ENCODE assay signal across 25 cellular contexts in genomic region chr13:109159650-109160309, GRCh38.
DNase-seq lines count a peak whose midpoint lies in the region; ATAC-seq, FAIRE-seq and TF ChIP-seq lines count a peak whose summit lies in the region.
"Had no signal": no experiment of that assay in that cellular context is flagged by ENCODE, and none has a peak within 500 bp of the region (broad histone marks: within the 10 kb centered on the region; RNA-seq: fewer than 3 reads in every experiment).

No MANE protein-coding gene starts in this region.

- POLR2A ChIA-PET in SK-N-SH (lab: Yijun Ruan, JAX), result no interaction called here
- POLR2A ChIA-PET in OCI-LY7 (lab: Charles Lee), result no interaction called here
- POLR2A ChIA-PET in H1 (lab: Charles Lee; ENCODE audit: partially characterized antibody), result no interaction called here

- intact Hi-C loops in OCI-LY7 (cut with micrococcal nuclease; ENCODE audit: unreplicated experiment) (loop anchor here (10.0 kb wide), 2 partner anchors 945 to 1555 kb away; partner anchors contain the start of genes ABHD13, ING1 and LIG4), psoas muscle (cut with DNase I) (loop anchor here in 1 of 2 donors (5.0 kb wide), 1 partner anchor 708 kb away; no protein-coding TSS in a partner anchor)

- H3K4ac ChIP-seq in H1 (replicated peaks; ENCODE audit: insufficient read length, low read depth, low read length) (no peak overlapping the region), trophoblast cell (ENCODE audit: low read depth, low read length) (no peak overlapping the region)

- H2BK12ac ChIP-seq in H1 (ENCODE audit: low read depth, low read length) (0 out of 2 replicates have a peak overlapping the region, but pooled peaks have one; percentile 3), trophoblast cell (ENCODE audit: low read length) (no peak overlapping the region)

- H3K27me3 ChIP-seq in SK-N-SH (ENCODE audit: insufficient read depth) (no peaks in the 10 kb centered on the region), H1 (replicated peaks in 1 of 4; ENCODE audit: control insufficient read depth in 3 of 4, extremely low read depth in 1 of 4, insufficient read depth in 3 of 4, low read length in 3 of 4) (no peaks in the 10 kb centered on the region), psoas muscle (ENCODE audit: insufficient read depth in 3 of 3, low read length in 2 of 3) (no peaks in the 10 kb centered on the region), trophoblast cell (ENCODE audit: insufficient read depth, low read length) (no peaks in the 10 kb centered on the region)
- H3K27me3 ChIP-seq: thyroid gland had no signal

- H3K79me1 ChIP-seq in H1 (ENCODE audit: low read depth, low read length) (no peaks in the 10 kb centered on the region), trophoblast cell (ENCODE audit: low read length) (peaks cover 14% of the 10 kb centered on the region)

- no peak overlapping the region for H2AFZ ChIP-seq in SK-N-SH (ENCODE audit: low read depth)
- H2AFZ ChIP-seq in OCI-LY7 (ENCODE audit: low read length), result peak overlapping the region; percentile 69
- no peak overlapping the region for H2AFZ ChIP-seq in H1 (ENCODE audit: low read length)
- no peak overlapping the region for H2AFZ ChIP-seq in trophoblast cell (ENCODE audit: insufficient read depth, low read length, poor library complexity)

- peaks cover 21% of the 10 kb centered on the region for H3F3A ChIP-seq in SK-N-SH (replicated peaks; ENCODE audit: insufficient read depth)

- no peak overlapping the region for H4K8ac ChIP-seq in H1 (ENCODE audit: extremely low read depth, insufficient read depth, low read length)
- no peak overlapping the region for H4K8ac ChIP-seq in trophoblast cell (ENCODE audit: low read depth, low read length)

- no peak overlapping the region for H2BK15ac ChIP-seq in H1 (ENCODE audit: low read length)

- no TSS peak for BruUV-seq in OCI-LY7 (replicated peaks; lab: Mats Ljungman, UMichigan)

- H4K5ac ChIP-seq in H1 (ENCODE audit: insufficient read length, low read depth, low read length), result no peak overlapping the region

- H4K20me1 ChIP-seq in SK-N-SH (ENCODE audit: insufficient read depth) (no peaks in the 10 kb centered on the region), OCI-LY7 (ENCODE audit: insufficient read depth, low read length) (no peaks in the 10 kb centered on the region), H1 (replicated peaks in 1 of 2; ENCODE audit: control insufficient read depth in 1 of 2, insufficient read depth in 2 of 2, low read length in 2 of 2) (no peaks in the 10 kb centered on the region)

- ATAC-seq in SK-N-SH treated with all-trans-retinoic acid at 6 μM for 48 hours (no peak), psoas muscle (peak in 3 of 4 donors; percentile 23 to 40 (median 37)), GM19467 (IDR thresholded peaks at IDR 0.05; ENCODE audit: unreplicated experiment) (no peak)
- ATAC-seq: activated T-cell treated with anti-CD3 and anti-CD28 coated beads, Interleukin-2, amount 50 U/mL, for 4 hours; naive thymus-derived CD8-positive, alpha-beta T cell had no signal

- H3K4me3 ChIP-seq in SK-N-SH (ENCODE audit: low read depth in 2 of 2, low read length in 1 of 2), result no peak overlapping the region
- H3K4me3 ChIP-seq in OCI-LY7 (ENCODE audit: low read depth, low read length, poor library complexity, severe bottlenecking), result peak overlapping the region; percentile 25
- H3K4me3 ChIP-seq in H1 (ENCODE audit: extremely low read depth in 1 of 4, insufficient read depth in 2 of 4, low read depth in 3 of 4, low read length in 4 of 4), result no peak overlapping the region
- no peak overlapping the region for H3K4me3 ChIP-seq in psoas muscle
- H3K4me3 ChIP-seq in trophoblast cell (ENCODE audit: low read depth, low read length), result no peak overlapping the region
- H3K4me3 ChIP-seq: stomach, thyroid gland had no signal

- H3K9ac ChIP-seq in SK-N-SH (no peak overlapping the region), H1 (replicated peaks in 1 of 4; ENCODE audit: extremely low read depth in 1 of 4, low read depth in 3 of 4, low read length in 3 of 4) (no peak overlapping the region), trophoblast cell (ENCODE audit: low read length) (no peak overlapping the region)

- DNase-seq in SK-N-SH (peak; percentile 35), OCI-LY7 (ENCODE audit: low spot score) (peak; percentile 34), H1 (ENCODE audit: low read depth in 1 of 2, low spot score in 2 of 2) (no peak), psoas muscle (no peak), trophoblast cell (no peak), NCI-H1417 treated with DMSO at 0.1 percent for 48 hours (lab: John Stamatoyannopoulos, UW) (no peak)
- DNase-seq: 8988T; activated CD4-positive, alpha-beta T cell treated with anti-CD3 and anti-CD28 coated beads, Interleukin-2, amount 10 ng/mL, durations not matched to agents 7 days and 5 days; activated T-cell treated with anti-CD3 and anti-CD28 coated beads, Interleukin-2, amount 50 U/mL, for 4 hours; CD8-positive, alpha-beta memory T cell; DMS153; glutamatergic neuron; islet precursor cell; naive thymus-derived CD8-positive, alpha-beta T cell; NCI-H1092 treated with DMSO at 0.1 percent for 48 hours; NCI-H1930; NCI-H524 treated with DMSO at 0.1 percent for 48 hours; NK-92 treated with Interleukin-12 subunit alpha and Interleukin-12 subunit beta, amount 100 ng/mL, for 24 hours; stomach; thyroid gland had no signal

- no peaks in the 10 kb centered on the region for H3K9me2 ChIP-seq in SK-N-SH
- H3K9me2 ChIP-seq in OCI-LY7 (ENCODE audit: insufficient read depth, low read length), result no peaks in the 10 kb centered on the region

- H3K56ac ChIP-seq in H1 (replicated peaks; ENCODE audit: insufficient read length, low read depth, low read length), result no peak overlapping the region

- no peak overlapping the region for H2AK5ac ChIP-seq in H1 (ENCODE audit: low read depth, low read length)
- no peak overlapping the region for H2AK5ac ChIP-seq in trophoblast cell (ENCODE audit: low read length)

- TF ChIP-seq POLR2A in H1 (IDR thresholded peaks at IDR 0.05; ENCODE audit: control extremely low read depth in 1 of 2, low read depth in 2 of 2, low read length in 2 of 2), result no peak

- TF ChIP-seq EP300 in SK-N-SH (IDR thresholded peaks at IDR 0.05; ENCODE audit: borderline replicate concordance in 1 of 2, low read depth in 1 of 2, low read length in 1 of 2) (0 out of 4 replicates have a peak, but pooled peaks of 1 of the 2 experiments have one; percentile 26), H1 (IDR thresholded peaks at IDR 0.05; ENCODE audit: borderline replicate concordance in 1 of 2, low read depth in 2 of 2, low read length in 2 of 2) (no peak)

- H2BK20ac ChIP-seq in H1 (ENCODE audit: low read length), result no peak overlapping the region

- H3K4me1 ChIP-seq in SK-N-SH (ENCODE audit: control insufficient read depth in 1 of 2, insufficient read depth in 2 of 2, low read depth in 1 of 2, low read length in 1 of 2) (peaks cover 20 to 34% of the 10 kb centered on the region in 2 experiments), OCI-LY7 (ENCODE audit: insufficient read depth, low read length, poor library complexity, severe bottlenecking) (peaks cover 63% of the 10 kb centered on the region), H1 (replicated peaks in 1 of 4; ENCODE audit: control insufficient read depth in 3 of 4, insufficient read depth in 4 of 4, low read length in 3 of 4) (peaks cover 0 to 7% (median 3%) of the 10 kb centered on the region in 4 experiments; a peak in 5 of 7 replicates), psoas muscle (peaks cover 10% of the 10 kb centered on the region), trophoblast cell (ENCODE audit: control insufficient read depth in 1 of 2, insufficient read depth in 2 of 2, low read length in 2 of 2) (peaks cover 11 to 27% of the 10 kb centered on the region in 2 experiments)

- TF ChIP-seq CTCF in SK-N-SH (IDR thresholded peaks at IDR 0.05) (no peak), OCI-LY7 (conservative IDR thresholded peaks at IDR 0.05; ENCODE audit: low read length) (no peak), H1 (IDR thresholded peaks at IDR 0.05; ENCODE audit: control extremely low read depth in 1 of 3, insufficient read depth in 1 of 3, low read depth in 1 of 3, low read length in 3 of 3) (no peak), psoas muscle (IDR thresholded peaks at IDR 0.05) (no peak)

- H2BK120ac ChIP-seq in H1 (replicated peaks; ENCODE audit: low read depth, low read length), result no peak overlapping the region
- H2BK120ac ChIP-seq in trophoblast cell (ENCODE audit: insufficient read depth, low read length, poor library complexity), result no peak overlapping the region

- H4K12ac ChIP-seq in trophoblast cell (ENCODE audit: low read depth, low read length), result no peak overlapping the region

- no peaks in the 10 kb centered on the region for H3K79me2 ChIP-seq in SK-N-SH (ENCODE audit: insufficient read depth)
- no peaks in the 10 kb centered on the region for H3K79me2 ChIP-seq in OCI-LY7 (ENCODE audit: insufficient read depth, low read depth, low read length)
- no peaks in the 10 kb centered on the region for H3K79me2 ChIP-seq in H1 (ENCODE audit: control insufficient read depth in 1 of 2, insufficient read depth in 2 of 2, low read length in 2 of 2)
- H3K79me2 ChIP-seq in trophoblast cell (ENCODE audit: control insufficient read depth, insufficient read depth, low read length, poor library complexity), result peaks cover 2% of the 10 kb centered on the region

- H3K9me3 ChIP-seq in SK-N-SH (no peaks in the 10 kb centered on the region), OCI-LY7 (ENCODE audit: low read length) (no peaks in the 10 kb centered on the region), H1 (ENCODE audit: insufficient read depth in 2 of 2, low read depth in 1 of 2, low read length in 1 of 2) (no peaks in the 10 kb centered on the region), psoas muscle (no peaks in the 10 kb centered on the region), trophoblast cell (ENCODE audit: insufficient read depth, low read depth, low read length) (no peaks in the 10 kb centered on the region)
- H3K9me3 ChIP-seq: stomach, thyroid gland had no signal

- H3K14ac ChIP-seq in H1 (ENCODE audit: insufficient read length), result no peak overlapping the region
- no peak overlapping the region for H3K14ac ChIP-seq in trophoblast cell (ENCODE audit: low read length)

- H2BK5ac ChIP-seq in H1 (ENCODE audit: low read depth, low read length), result no peak overlapping the region
- no peak overlapping the region for H2BK5ac ChIP-seq in trophoblast cell (ENCODE audit: low read depth, low read length, poor library complexity)

- CTCF ChIA-PET in SK-N-SH (lab: Yijun Ruan, JAX), result interaction anchor here (1.0 kb wide), 1 partner anchor 199 kb away, joined by 3 read pairs; no protein-coding TSS in a partner anchor
- CTCF ChIA-PET in OCI-LY7 (lab: Charles Lee; ENCODE audit: unreplicated experiment), result no interaction called here
- CTCF ChIA-PET in H1 (lab: Charles Lee; ENCODE audit: partially characterized antibody), result interaction anchor here (1.1 to 1.3 kb wide), 2 partner anchors 24 to 199 kb away, joined by 3 to 6 read pairs; no protein-coding TSS in a partner anchor

- H3K23ac ChIP-seq in H1 (ENCODE audit: insufficient read length) (no peak overlapping the region), trophoblast cell (ENCODE audit: low read length) (no peak overlapping the region)

- no peak for FAIRE-seq in H1 (lab: Jason Lieb, UNC)
- FAIRE-seq: endothelial cell of umbilical vein, G401.6 had no signal

- H4K91ac ChIP-seq in H1 (replicated peaks; ENCODE audit: insufficient read length, low read length) (no peak overlapping the region), trophoblast cell (ENCODE audit: low read depth, low read length) (no peak overlapping the region)

- WGBS in SK-N-SH (ENCODE audit: low lambda C conversion rate), result 95% methylated on average over 7 of the region's 14 CpGs
- WGBS in H1 (ENCODE audit: extremely low coverage in 1 of 2, insufficient coverage in 1 of 2, insufficient read length in 1 of 2, insufficient replicate concordance in 2 of 2, low coverage in 1 of 2, low lambda C conversion rate in 2 of 2, missing lambda C conversion rate in 1 of 2), 2 experiments, result 91% methylated on average over 14 of the region's 14 CpGs; no CpG with 5 or more reads in 1 of the 2 experiments
- whole genome bisulfite sequencing in psoas muscle, 3 donors, result 67 to 73% (median 69%) methylated on average over 14 of the region's 14 CpGs
- WGBS in trophoblast cell (ENCODE audit: extremely low coverage, insufficient coverage, insufficient read length), result no CpG with 5 or more reads among the region's 14 CpGs

- no peak for TF ChIP-seq RAD21 in SK-N-SH (IDR thresholded peaks at IDR 0.05; ENCODE audit: low read length)
- no peak for TF ChIP-seq RAD21 in H1 (IDR thresholded peaks at IDR 0.05 in 1 of 2, conservative IDR thresholded peaks at IDR 0.05 in 1 of 2; ENCODE audit: low read depth in 2 of 2, low read length in 2 of 2)

- H3K27ac ChIP-seq in SK-N-SH (ENCODE audit: low read depth in 2 of 2, low read length in 1 of 2) (peak overlapping the region in 1 of 2 experiments; percentile 43; a peak in 2 of 4 replicates), OCI-LY7 (ENCODE audit: low read depth, low read length, poor library complexity, severe bottlenecking) (peak overlapping the region; percentile 88), H1 (ENCODE audit: low read depth, low read length) (no peak overlapping the region), psoas muscle (no peak overlapping the region), trophoblast cell (ENCODE audit: low read depth, low read length) (no peak overlapping the region)
- H3K27ac ChIP-seq: HL-60, stomach, thyroid gland had no signal

- H3K4me2 ChIP-seq in SK-N-SH (no peak overlapping the region), OCI-LY7 (ENCODE audit: low read length) (peak overlapping the region; percentile 67), H1 (ENCODE audit: insufficient read depth in 1 of 2, low read depth in 2 of 2, low read length in 2 of 2) (no peak overlapping the region), trophoblast cell (ENCODE audit: low read length) (no peak overlapping the region)

- H3K36me3 ChIP-seq in SK-N-SH (replicated peaks in 1 of 2; ENCODE audit: control insufficient read depth in 1 of 2, insufficient read depth in 2 of 2, low read length in 1 of 2) (no peaks in the 10 kb centered on the region), OCI-LY7 (ENCODE audit: insufficient read depth, low read length) (no peaks in the 10 kb centered on the region), H1 (ENCODE audit: control insufficient read depth in 2 of 4, insufficient read depth in 4 of 4, low read length in 3 of 4) (no peaks in the 10 kb centered on the region), psoas muscle (ENCODE audit: insufficient read depth in 1 of 2, low read depth in 1 of 2) (no peaks in the 10 kb centered on the region), trophoblast cell (ENCODE audit: control insufficient read depth in 1 of 2, insufficient read depth in 2 of 2, low read length in 2 of 2) (no peaks in the 10 kb centered on the region)
- H3K36me3 ChIP-seq: stomach, thyroid gland had no signal

- no peaks in the 10 kb centered on the region for H3K23me2 ChIP-seq in H1 (ENCODE audit: low read depth, low read length)

- no peak overlapping the region for H3K18ac ChIP-seq in H1 (ENCODE audit: extremely low read depth, low read length)
- H3K18ac ChIP-seq in trophoblast cell (ENCODE audit: low read length), result no peak overlapping the region

Comparison
In these comparisons a context has a peak if more than half of its experiments do, and no peak if none do; other contexts are left out.
1. DNase-seq: peak in SK-N-SH (single experiment) and OCI-LY7 (single experiment); none in H1 (0 of 2), psoas muscle (0 of 2), trophoblast cell (0 of 2) and NCI-H1417 treated with DMSO at 0.1 percent for 48 hours (single experiment).
2. ATAC-seq: peak in psoas muscle (3 of 4); none in SK-N-SH treated with all-trans-retinoic acid at 6 μM for 48 hours (single experiment) and GM19467 (single experiment).
3. Of the 17 proteins assayed by ChIP-seq in both H1 and SK-N-SH: peak only in H1: none; only in SK-N-SH: CHD2; in both: none; in neither: 15; mixed calls (peak in some experiments, not most) for 1.